30 cellular contexts compared by ENCODE assay signal in genomic region chr5:71013575-71013974, GRCh38. TPM values are rescaled to one million over a fixed set of nuclear protein-coding genes. Genes with fewer than 3 reads are reported as not detected.
DNase-seq lines count a peak whose midpoint lies in the region; ATAC-seq, FAIRE-seq and TF ChIP-seq lines count a peak whose summit lies in the region.
"Had no signal": no experiment of that assay in that cellular context is flagged by ENCODE, and none has a peak within 500 bp of the region (broad histone marks: within the 10 kb centered on the region; RNA-seq: fewer than 3 reads in every experiment).

No MANE protein-coding gene starts in this region.

- TF ChIP-seq CTCF in HepG2 (CRISPR knock-in tag; IDR thresholded peaks at IDR 0.05), result peak; percentile 48
- no peak for TF ChIP-seq CTCF in right lobe of liver (IDR thresholded peaks at IDR 0.05)
- TF ChIP-seq CTCF in OCI-LY1 (IDR thresholded peaks at IDR 0.05; ENCODE audit: low read length), result peak; percentile 7; the same call in 1 of the 2 replicates
- no peak for TF ChIP-seq CTCF in WERI-Rb-1 (IDR thresholded peaks at IDR 0.05; ENCODE audit: low read depth, low read length)

- TF ChIP-seq RAD21 in HepG2 (CRISPR knock-in tag; IDR thresholded peaks at IDR 0.05), result no peak

- in situ Hi-C loops in HepG2 (cut with HindIII; ENCODE audit: extremely low pct_ligation_motif_present, low pct_unique_long_range_greater_than_20kb), result no loop called here

- intact Hi-C loops in HepG2 (cut with micrococcal nuclease; ENCODE audit: unreplicated experiment) (no loop called here), right lobe of liver (cut with DNase I) (no loop called here)
- intact Hi-C loops in activated T-helper 1 cell treated with anti-CD3 and anti-CD28 coated beads, Interleukin-12 subunit alpha, Interleukin-12 subunit beta, Interleukin-2, Interleukin-4 antibody, amounts not matched to agents 30 ng/mL and 10 ng/mL and 1 ng/mL, durations not matched to agents 14 hours and 24 hours and 36 hours (cut with micrococcal nuclease), result no loop called here

- no TSS peak for BruUV-seq in HepG2 (replicated peaks; lab: Mats Ljungman, UMichigan)

- H3K4me1 Mint-ChIP-seq in activated T-helper 1 cell treated with anti-CD3 and anti-CD28 coated beads, Interleukin-12 subunit alpha, Interleukin-12 subunit beta, Interleukin-2, Interleukin-4 antibody, amounts not matched to agents 30 ng/mL and 10 ng/mL and 1 ng/mL, durations not matched to agents 14 hours and 24 hours and 36 hours (ENCODE audit: low read depth), result no peaks in the 10 kb centered on the region
- H3K4me1 Mint-ChIP-seq: memory B cell, T-helper 17 cell had no signal

- H3K9me2 ChIP-seq in OCI-LY1 (ENCODE audit: low read depth, low read length), result no peaks in the 10 kb centered on the region

- no peak overlapping the region for H3K27ac Mint-ChIP-seq in activated T-helper 1 cell treated with anti-CD3 and anti-CD28 coated beads, Interleukin-12 subunit alpha, Interleukin-12 subunit beta, Interleukin-2, Interleukin-4 antibody, amounts not matched to agents 30 ng/mL and 10 ng/mL and 1 ng/mL, durations not matched to agents 14 hours and 24 hours and 36 hours
- H3K27ac Mint-ChIP-seq: B cell, memory B cell, T-helper 17 cell had no signal

- H3K4me3 ChIP-seq in HepG2 (replicated peaks in 1 of 3; ENCODE audit: insufficient read depth in 1 of 3, low read depth in 2 of 3, low read length in 3 of 3) (no peak overlapping the region), right lobe of liver (no peak overlapping the region), OCI-LY1 (ENCODE audit: low read depth, low read length, poor library complexity, severe bottlenecking) (no peak overlapping the region), small intestine (ENCODE audit: low read depth in 1 of 2, low read length in 2 of 2) (no peak overlapping the region), WERI-Rb-1 (ENCODE audit: low read depth, low read length) (no peak overlapping the region)
- H3K4me3 ChIP-seq: breast epithelium, coronary artery, SK-N-MC had no signal

- ATAC-seq in HepG2 (peak; percentile 43; the same call in 2 of the 3 replicates), right lobe of liver (no peak), HG03025 (IDR thresholded peaks at IDR 0.05; ENCODE audit: low FRiP score, unreplicated experiment) (no peak)
- ATAC-seq: left colon, T-helper 17 cell had no signal

- no peaks in the 10 kb centered on the region for H4K20me1 ChIP-seq in HepG2 (ENCODE audit: insufficient read depth, low read length)
- no peaks in the 10 kb centered on the region for H4K20me1 ChIP-seq in OCI-LY1 (ENCODE audit: insufficient read depth, low read length)

- DNase-seq in HepG2 (ENCODE audit: low spot score), result no peak
- no peak for DNase-seq in right lobe of liver
- peak; percentile 0 for DNase-seq in fibroblast of gingiva (ENCODE audit: low read depth)
- DNase-seq in small intestine, result peak; percentile 0
- no peak for DNase-seq in activated T-helper 1 cell treated with anti-CD3 and anti-CD28 coated beads, Interleukin-12 subunit alpha, Interleukin-12 subunit beta, Interleukin-2, Interleukin-4 antibody, amounts not matched to agents 30 ng/mL and 10 ng/mL and 1 ng/mL, durations not matched to agents 14 hours and 24 hours and 36 hours (ENCODE audit: low spot score)
- DNase-seq in WERI-Rb-1, result no peak
- DNase-seq: activated CD4-positive, alpha-beta T cell treated with anti-CD3 and anti-CD28 coated beads for 48 hours; activated naive CD4-positive, alpha-beta T cell treated with anti-CD3 and anti-CD28 coated beads, Interleukin-2, amount 50 U/mL, for 16 hours; activated T-cell treated with anti-CD3 and anti-CD28 coated beads, Interleukin-2, amount 50 U/mL, for 48 hours; amygdala; DMS79; glutamatergic neuron; HCEC 1CT; Karpas-422; left colon; NCI-H1048; NCI-H1694 treated with DMSO at 0.1 percent for 48 hours; NCI-H526; nucleus accumbens; stimulated activated CD4-positive, alpha-beta T cell treated with anti-CD3 and anti-CD28 coated beads, Interleukin-4, amount 100 ng/mL, for 24 hours; stimulated activated naive CD4-positive, alpha-beta T cell; T-helper 17 cell had no signal

- H3K9me3 Mint-ChIP-seq in activated T-helper 1 cell treated with anti-CD3 and anti-CD28 coated beads, Interleukin-12 subunit alpha, Interleukin-12 subunit beta, Interleukin-2, Interleukin-4 antibody, amounts not matched to agents 30 ng/mL and 10 ng/mL and 1 ng/mL, durations not matched to agents 14 hours and 24 hours and 36 hours, result no peaks in the 10 kb centered on the region
- H3K9me3 Mint-ChIP-seq: memory B cell had no signal

- POLR2A ChIA-PET in HepG2 (lab: Yijun Ruan, JAX), result no interaction called here

- H3K9me3 ChIP-seq in HepG2 (ENCODE audit: low read length) (no peaks in the 10 kb centered on the region), right lobe of liver (no peaks in the 10 kb centered on the region), OCI-LY1 (ENCODE audit: low read length) (no peaks in the 10 kb centered on the region), small intestine (ENCODE audit: control insufficient read depth, low read depth) (no peaks in the 10 kb centered on the region), WERI-Rb-1 (ENCODE audit: severe bottlenecking) (no peaks in the 10 kb centered on the region)
- H3K9me3 ChIP-seq: breast epithelium had no signal

- H3K4me2 ChIP-seq in HepG2 (ENCODE audit: low read depth, low read length) (no peak overlapping the region), OCI-LY1 (ENCODE audit: low read length) (no peak overlapping the region)

- H3K9ac ChIP-seq in HepG2 (ENCODE audit: insufficient read depth, low read depth, low read length) (no peak overlapping the region), OCI-LY1 (ENCODE audit: low read length) (no peak overlapping the region)

- H3K27ac ChIP-seq in HepG2 (ENCODE audit: extremely low read length, insufficient read depth, low read length), result no peak overlapping the region
- H3K27ac ChIP-seq in right lobe of liver, result no peak overlapping the region
- H3K27ac ChIP-seq in OCI-LY1 (ENCODE audit: low read depth, low read length, poor library complexity, severe bottlenecking), result no peak overlapping the region
- H3K27ac ChIP-seq in small intestine (ENCODE audit: low read depth in 1 of 2, low read length in 1 of 2), result no peak overlapping the region
- no peak overlapping the region for H3K27ac ChIP-seq in WERI-Rb-1
- H3K27ac ChIP-seq: breast epithelium, coronary artery, SK-N-MC had no signal

- H3K79me2 ChIP-seq in HepG2 (ENCODE audit: insufficient read depth, low read length), result no peaks in the 10 kb centered on the region
- H3K79me2 ChIP-seq in OCI-LY1 (ENCODE audit: insufficient read depth, low read length), result no peaks in the 10 kb centered on the region

- H3K4me1 ChIP-seq in HepG2 (ENCODE audit: insufficient read depth, low read length), result peaks cover 35% of the 10 kb centered on the region
- no peaks in the 10 kb centered on the region for H3K4me1 ChIP-seq in right lobe of liver
- H3K4me1 ChIP-seq in OCI-LY1 (ENCODE audit: insufficient read depth, low read length, severe bottlenecking), result no peaks in the 10 kb centered on the region
- H3K4me1 ChIP-seq in small intestine (ENCODE audit: control insufficient read depth in 2 of 2, insufficient read depth in 1 of 2, low read depth in 1 of 2, low read length in 1 of 2), result no peaks in the 10 kb centered on the region
- H3K4me1 ChIP-seq: breast epithelium had no signal

- FAIRE-seq in HepG2 (lab: Jason Lieb, UNC) (no peak), small intestine (lab: Jason Lieb, UNC) (no peak)
- FAIRE-seq: urothelium cell line had no signal

- WGBS in HepG2 (ENCODE audit: low lambda C conversion rate), result 58% methylated on average over 12 of the region's 12 CpGs
- WGBS in right lobe of liver (ENCODE audit: insufficient coverage, low coverage, low lambda C conversion rate, missing lambda C conversion rate), result 77% methylated on average over 9 of the region's 12 CpGs
- WGBS in small intestine, 3 donors, result 80 to 87% (median 83%) methylated on average over 12 of the region's 12 CpGs

- H3K27me3 ChIP-seq in HepG2 (ENCODE audit: control insufficient read depth in 1 of 2, insufficient read depth in 2 of 2, low read length in 2 of 2) (no peaks in the 10 kb centered on the region), right lobe of liver (no peaks in the 10 kb centered on the region), OCI-LY1 (ENCODE audit: insufficient read depth, low read length) (no peaks in the 10 kb centered on the region), small intestine (ENCODE audit: control insufficient read depth in 2 of 2, insufficient read depth in 2 of 2, low read length in 2 of 2) (no peaks in the 10 kb centered on the region), WERI-Rb-1 (ENCODE audit: insufficient read depth, low read depth, severe bottlenecking) (no peaks in the 10 kb centered on the region)
- H3K27me3 ChIP-seq: breast epithelium had no signal

- no peak overlapping the region for H3K4me3 Mint-ChIP-seq in activated T-helper 1 cell treated with anti-CD3 and anti-CD28 coated beads, Interleukin-12 subunit alpha, Interleukin-12 subunit beta, Interleukin-2, Interleukin-4 antibody, amounts not matched to agents 30 ng/mL and 10 ng/mL and 1 ng/mL, durations not matched to agents 14 hours and 24 hours and 36 hours
- H3K4me3 Mint-ChIP-seq: B cell, memory B cell, T-helper 17 cell had no signal

- H2AFZ ChIP-seq in HepG2 (ENCODE audit: low read length), result no peak overlapping the region
- H2AFZ ChIP-seq in OCI-LY1 (ENCODE audit: low read length), result no peak overlapping the region

- H3K36me3 ChIP-seq in HepG2 (replicated peaks in 1 of 2; ENCODE audit: control insufficient read depth in 1 of 2, insufficient read depth in 2 of 2, low read length in 2 of 2) (no peaks in the 10 kb centered on the region), right lobe of liver (no peaks in the 10 kb centered on the region), OCI-LY1 (ENCODE audit: insufficient read depth, low read length) (no peaks in the 10 kb centered on the region; the same call in 1 of the 2 replicates), small intestine (ENCODE audit: control insufficient read depth in 2 of 2, insufficient read depth in 2 of 2, low read length in 2 of 2) (no peaks in the 10 kb centered on the region), WERI-Rb-1 (no peaks in the 10 kb centered on the region)
- H3K36me3 ChIP-seq: breast epithelium had no signal

- peaks cover 5% of the 10 kb centered on the region for H3K27me3 Mint-ChIP-seq in activated T-helper 1 cell treated with anti-CD3 and anti-CD28 coated beads, Interleukin-12 subunit alpha, Interleukin-12 subunit beta, Interleukin-2, Interleukin-4 antibody, amounts not matched to agents 30 ng/mL and 10 ng/mL and 1 ng/mL, durations not matched to agents 14 hours and 24 hours and 36 hours (ENCODE audit: insufficient read depth)
- H3K27me3 Mint-ChIP-seq: B cell, memory B cell, T-helper 17 cell had no signal

- CTCF ChIA-PET in HepG2 (lab: Yijun Ruan, JAX; ENCODE audit: low intra/inter-chr PET ratio, low total read pairs), result no interaction called here

- no peaks in the 10 kb centered on the region for H3K36me3 Mint-ChIP-seq in activated T-helper 1 cell treated with anti-CD3 and anti-CD28 coated beads, Interleukin-12 subunit alpha, Interleukin-12 subunit beta, Interleukin-2, Interleukin-4 antibody, amounts not matched to agents 30 ng/mL and 10 ng/mL and 1 ng/mL, durations not matched to agents 14 hours and 24 hours and 36 hours (ENCODE audit: low read depth)
- H3K36me3 Mint-ChIP-seq: memory B cell had no signal

- no peak for TF ChIP-seq EP300 in HepG2 (IDR thresholded peaks at IDR 0.05; ENCODE audit: low read depth in 2 of 2, low read length in 2 of 2)
- TF ChIP-seq EP300 in HepG2 (CRISPR knock-in tag; IDR thresholded peaks at IDR 0.05; ENCODE audit: borderline replicate concordance), result no peak

- no peak for TF ChIP-seq POLR2A in HepG2 (IDR thresholded peaks at IDR 0.05; ENCODE audit: insufficient read depth in 1 of 2, low read depth in 2 of 2, low read length in 2 of 2)
- no peak for TF ChIP-seq POLR2A in right lobe of liver (IDR thresholded peaks at IDR 0.05)

- H3F3A ChIP-seq in OCI-LY1 (ENCODE audit: insufficient read depth, low read length), result no peaks in the 10 kb centered on the region

RNA-seq across cellular contexts. Expression of gene NAIP, which starts 11.6 kb away (rescaled TPM):
- total RNA-seq in HepG2 (2016; rRNA removed; fragmentation: Illumina TruSeq; extraction: Trizol), result 2.1 and 4.7 TPM in 2 replicates
- total RNA-seq in HepG2 (2016; cell fraction: cytosol; rRNA removed; fragmentation: Illumina TruSeq; extraction: Trizol; ENCODE audit: low read depth), result 5.1 and 5.8 TPM in 2 replicates
- total RNA-seq in HepG2 (2016; cell fraction: insoluble cytoplasmic fraction; rRNA removed; fragmentation: Illumina TruSeq; extraction: Trizol), result 1.7 and 5.0 TPM in 2 replicates
- total RNA-seq in HepG2 (2016; cell fraction: membrane; rRNA removed; fragmentation: Illumina TruSeq; extraction: Trizol), result 3.5 and 4.4 TPM in 2 replicates
- 10.7 and 11.9 TPM in 2 replicates for total RNA-seq in HepG2 (2016; cell fraction: nucleus; rRNA removed; fragmentation: Illumina TruSeq; extraction: Trizol)
- 6.2 and 6.3 TPM in 2 replicates for polyA plus RNA-seq in HepG2 (2011; rRNA removed)
- 1.6 and 2.1 TPM in 2 replicates for polyA plus RNA-seq in HepG2 (2011; cell fraction: cytosol; rRNA removed)
- 6.9 TPM in 2 replicates for polyA plus RNA-seq in HepG2 (2011; cell fraction: nucleus; rRNA removed)
- polyA plus RNA-seq in HepG2 (2012), result 3.1 and 4.5 TPM in 2 replicates
- 0.87 and 1.0 TPM in 2 replicates for polyA plus RNA-seq in HepG2 (2016; cell fraction: cytosol; fragmentation: Illumina TruSeq; extraction: Trizol; ENCODE audit: low read depth)
- 3.0 and 3.1 TPM in 2 replicates for polyA plus RNA-seq in HepG2 (2016; cell fraction: insoluble cytoplasmic fraction; fragmentation: Illumina TruSeq; extraction: Trizol; ENCODE audit: low read depth)
- 1.4 and 1.7 TPM in 2 replicates for polyA plus RNA-seq in HepG2 (2016; cell fraction: membrane; fragmentation: Illumina TruSeq; extraction: Trizol; ENCODE audit: low read depth)
- 21.4 and 24.5 TPM in 2 replicates for polyA plus RNA-seq in HepG2 (2016; cell fraction: nucleus; fragmentation: Illumina TruSeq; extraction: Trizol; ENCODE audit: insufficient read depth, low read depth)
- polyA minus RNA-seq in HepG2 (2011; rRNA and poly(A)+ RNA removed; ENCODE audit: low replicate concordance), result 5.0 and 6.0 TPM in 2 replicates
- 1.2 and 1.3 TPM in 2 replicates for polyA minus RNA-seq in HepG2 (2011; cell fraction: cytosol; rRNA and poly(A)+ RNA removed)
- 30.3 and 46.5 TPM in 2 replicates for polyA minus RNA-seq in HepG2 (2011; cell fraction: nucleus; rRNA and poly(A)+ RNA removed)
- total RNA-seq in right lobe of liver, result 10 to 100 TPM in 2 of 6 experiments, 1 to 10 TPM in 4; 5.8 to 15.2 (median 7.8) TPM
- polyA plus RNA-seq in small intestine, result 1 to 10 TPM; 1.1 to 5.1 (median 2.4) TPM
- total RNA-seq in activated T-helper 1 cell treated with anti-CD3 and anti-CD28 coated beads, Interleukin-12 subunit alpha, Interleukin-12 subunit beta, Interleukin-2, Interleukin-4 antibody, amounts not matched to agents 30 ng/mL and 10 ng/mL and 1 ng/mL, durations not matched to agents 14 hours and 24 hours and 36 hours, result 7.8 and 8.2 TPM in 2 replicates

RNA-seq across cellular contexts. Expression of gene GTF2H2, which starts 53.9 kb away (rescaled TPM):
- 38.1 and 39.1 TPM in 2 replicates for total RNA-seq in HepG2 (2016; rRNA removed; fragmentation: Illumina TruSeq; extraction: Trizol)
- total RNA-seq in HepG2 (2016; cell fraction: cytosol; rRNA removed; fragmentation: Illumina TruSeq; extraction: Trizol; ENCODE audit: low read depth), result 25.3 and 27.0 TPM in 2 replicates
- 38.7 and 42.1 TPM in 2 replicates for total RNA-seq in HepG2 (2016; cell fraction: insoluble cytoplasmic fraction; rRNA removed; fragmentation: Illumina TruSeq; extraction: Trizol)
- total RNA-seq in HepG2 (2016; cell fraction: membrane; rRNA removed; fragmentation: Illumina TruSeq; extraction: Trizol), result 28.4 and 29.0 TPM in 2 replicates
- 38.6 and 41.5 TPM in 2 replicates for total RNA-seq in HepG2 (2016; cell fraction: nucleus; rRNA removed; fragmentation: Illumina TruSeq; extraction: Trizol)
- polyA plus RNA-seq in HepG2 (2011; rRNA removed), result 11.0 and 14.5 TPM in 2 replicates
- 4.5 and 6.3 TPM in 2 replicates for polyA plus RNA-seq in HepG2 (2011; cell fraction: cytosol; rRNA removed)
- 10.6 and 13.9 TPM in 2 replicates for polyA plus RNA-seq in HepG2 (2011; cell fraction: nucleus; rRNA removed)
- polyA plus RNA-seq in HepG2 (2012), result 13.1 and 22.5 TPM in 2 replicates
- 13.8 and 18.8 TPM in 2 replicates for polyA plus RNA-seq in HepG2 (2016; cell fraction: cytosol; fragmentation: Illumina TruSeq; extraction: Trizol; ENCODE audit: low read depth)
- 39.5 and 45.9 TPM in 2 replicates for polyA plus RNA-seq in HepG2 (2016; cell fraction: insoluble cytoplasmic fraction; fragmentation: Illumina TruSeq; extraction: Trizol; ENCODE audit: low read depth)
- polyA plus RNA-seq in HepG2 (2016; cell fraction: membrane; fragmentation: Illumina TruSeq; extraction: Trizol; ENCODE audit: low read depth), result 19.9 and 23.2 TPM in 2 replicates
- 44.2 and 49.4 TPM in 2 replicates for polyA plus RNA-seq in HepG2 (2016; cell fraction: nucleus; fragmentation: Illumina TruSeq; extraction: Trizol; ENCODE audit: insufficient read depth, low read depth)
- 3.0 and 10.3 TPM in 2 replicates for polyA minus RNA-seq in HepG2 (2011; rRNA and poly(A)+ RNA removed; ENCODE audit: low replicate concordance)
- polyA minus RNA-seq in HepG2 (2011; cell fraction: cytosol; rRNA and poly(A)+ RNA removed), result 4.4 and 6.1 TPM in 2 replicates
- polyA minus RNA-seq in HepG2 (2011; cell fraction: nucleus; rRNA and poly(A)+ RNA removed), result 51.1 and 58.3 TPM in 2 replicates
- 10 to 100 TPM in 2 of 6 experiments, 1 to 10 TPM in 4; 5.9 to 14.9 (median 9.1) TPM for total RNA-seq in right lobe of liver
- polyA plus RNA-seq in small intestine, result 10 to 100 TPM in 1 of 3 donors, 1 to 10 TPM in 2; 3.4 to 11.9 (median 3.5) TPM
- 36.3 and 40.9 TPM in 2 replicates for total RNA-seq in activated T-helper 1 cell treated with anti-CD3 and anti-CD28 coated beads, Interleukin-12 subunit alpha, Interleukin-12 subunit beta, Interleukin-2, Interleukin-4 antibody, amounts not matched to agents 30 ng/mL and 10 ng/mL and 1 ng/mL, durations not matched to agents 14 hours and 24 hours and 36 hours

Comparison
In these comparisons a context has a peak if more than half of its experiments do, and no peak if none do; other contexts are left out.
1. CTCF ChIP-seq: peak in HepG2 (single experiment) and OCI-LY1 (single experiment); none in right lobe of liver (0 of 4) and WERI-Rb-1 (single experiment).
2. DNase-seq: peak in fibroblast of gingiva (single experiment) and small intestine (single experiment); none in HepG2 (single experiment), right lobe of liver (0 of 3), activated T-helper 1 cell treated with anti-CD3 and anti-CD28 coated beads, Interleukin-12 subunit alpha, Interleukin-12 subunit beta, Interleukin-2, Interleukin-4 antibody, amounts not matched to agents 30 ng/mL and 10 ng/mL and 1 ng/mL, durations not matched to agents 14 hours and 24 hours and 36 hours (single experiment) and WERI-Rb-1 (single experiment).